ENCODE assay signal across 2 cellular contexts in the genomic region with DNA sequence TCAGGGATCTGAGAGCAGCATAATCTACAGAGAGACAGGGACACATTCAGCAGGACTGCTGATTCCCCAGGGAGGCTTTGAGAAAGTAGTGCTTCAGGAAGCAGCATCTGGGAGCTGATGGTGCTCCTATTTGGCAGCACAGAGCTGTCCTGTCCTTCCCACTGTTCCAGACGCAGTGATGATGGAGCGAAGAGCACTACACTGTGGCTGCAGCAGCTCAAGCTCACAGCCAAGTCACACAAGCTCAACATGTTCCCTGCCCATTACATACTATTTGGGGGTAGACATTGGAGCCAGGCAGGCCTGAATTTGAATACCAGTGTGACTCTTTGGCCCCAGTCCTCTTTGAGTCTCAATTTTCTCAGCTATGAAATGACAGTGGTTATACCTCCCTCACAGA.
TF ChIP-seq lines count a peak whose summit lies in the region.

No MANE protein-coding gene starts in this region.

TF ChIP-seq in K562, 482 proteins besides CTCF, POLR2A, EP300 and RAD21:
- TF ChIP-seq, protein P1, sequence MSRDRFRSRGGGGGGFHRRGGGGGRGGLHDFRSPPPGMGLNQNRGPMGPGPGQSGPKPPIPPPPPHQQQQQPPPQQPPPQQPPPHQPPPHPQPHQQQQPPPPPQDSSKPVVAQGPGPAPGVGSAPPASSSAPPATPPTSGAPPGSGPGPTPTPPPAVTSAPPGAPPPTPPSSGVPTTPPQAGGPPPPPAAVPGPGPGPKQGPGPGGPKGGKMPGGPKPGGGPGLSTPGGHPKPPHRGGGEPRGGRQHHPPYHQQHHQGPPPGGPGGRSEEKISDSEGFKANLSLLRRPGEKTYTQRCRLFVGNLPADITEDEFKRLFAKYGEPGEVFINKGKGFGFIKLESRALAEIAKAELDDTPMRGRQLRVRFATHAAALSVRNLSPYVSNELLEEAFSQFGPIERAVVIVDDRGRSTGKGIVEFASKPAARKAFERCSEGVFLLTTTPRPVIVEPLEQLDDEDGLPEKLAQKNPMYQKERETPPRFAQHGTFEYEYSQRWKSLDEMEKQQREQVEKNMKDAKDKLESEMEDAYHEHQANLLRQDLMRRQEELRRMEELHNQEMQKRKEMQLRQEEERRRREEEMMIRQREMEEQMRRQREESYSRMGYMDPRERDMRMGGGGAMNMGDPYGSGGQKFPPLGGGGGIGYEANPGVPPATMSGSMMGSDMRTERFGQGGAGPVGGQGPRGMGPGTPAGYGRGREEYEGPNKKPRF (IDR thresholded peaks at IDR 0.05; ENCODE audit: low read depth, low read length): no peak
- TF ChIP-seq SRSF1 (IDR thresholded peaks at IDR 0.05; ENCODE audit: low read depth, low read length): no peak
- TF ChIP-seq ZNF76 (CRISPR knock-in tag; IDR thresholded peaks at IDR 0.05; ENCODE audit: borderline replicate concordance): no peak
- TF ChIP-seq NEUROD1 (IDR thresholded peaks at IDR 0.05; ENCODE audit: borderline replicate concordance, low read depth, low read length, partially characterized antibody): no peak
- TF ChIP-seq STAG1 (CRISPR knock-in tag; IDR thresholded peaks at IDR 0.05; ENCODE audit: borderline replicate concordance): no peak
- TF ChIP-seq ZBTB8A (IDR thresholded peaks at IDR 0.05; ENCODE audit: partially characterized antibody): no peak
- no peak for TF ChIP-seq BRCA1 (IDR thresholded peaks at IDR 0.05)
- TF ChIP-seq BRCA1 (CRISPR knock-in tag; IDR thresholded peaks at IDR 0.05): no peak
- TF ChIP-seq, protein P2, sequence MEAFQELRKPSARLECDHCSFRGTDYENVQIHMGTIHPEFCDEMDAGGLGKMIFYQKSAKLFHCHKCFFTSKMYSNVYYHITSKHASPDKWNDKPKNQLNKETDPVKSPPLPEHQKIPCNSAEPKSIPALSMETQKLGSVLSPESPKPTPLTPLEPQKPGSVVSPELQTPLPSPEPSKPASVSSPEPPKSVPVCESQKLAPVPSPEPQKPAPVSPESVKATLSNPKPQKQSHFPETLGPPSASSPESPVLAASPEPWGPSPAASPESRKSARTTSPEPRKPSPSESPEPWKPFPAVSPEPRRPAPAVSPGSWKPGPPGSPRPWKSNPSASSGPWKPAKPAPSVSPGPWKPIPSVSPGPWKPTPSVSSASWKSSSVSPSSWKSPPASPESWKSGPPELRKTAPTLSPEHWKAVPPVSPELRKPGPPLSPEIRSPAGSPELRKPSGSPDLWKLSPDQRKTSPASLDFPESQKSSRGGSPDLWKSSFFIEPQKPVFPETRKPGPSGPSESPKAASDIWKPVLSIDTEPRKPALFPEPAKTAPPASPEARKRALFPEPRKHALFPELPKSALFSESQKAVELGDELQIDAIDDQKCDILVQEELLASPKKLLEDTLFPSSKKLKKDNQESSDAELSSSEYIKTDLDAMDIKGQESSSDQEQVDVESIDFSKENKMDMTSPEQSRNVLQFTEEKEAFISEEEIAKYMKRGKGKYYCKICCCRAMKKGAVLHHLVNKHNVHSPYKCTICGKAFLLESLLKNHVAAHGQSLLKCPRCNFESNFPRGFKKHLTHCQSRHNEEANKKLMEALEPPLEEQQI (IDR thresholded peaks at IDR 0.05): no peak
- no peak for TF ChIP-seq HNRNPUL1 (IDR thresholded peaks at IDR 0.05; ENCODE audit: low read length)
TF ChIP-seq in K562: peak in this region for 0.

TF ChIP-seq in HEK293T, 16 proteins besides CTCF, POLR2A, EP300 and RAD21:
- TF ChIP-seq SP1 (IDR thresholded peaks at IDR 0.05) (no peak), SUZ12 (IDR thresholded peaks at IDR 0.05) (no peak), ARNT (IDR thresholded peaks at IDR 0.05) (no peak), L3MBTL2 (conservative IDR thresholded peaks at IDR 0.05) (no peak), FOXM1 (IDR thresholded peaks at IDR 0.05; ENCODE audit: borderline replicate concordance) (no peak), ELF4 (IDR thresholded peaks at IDR 0.05) (no peak), HDGF (IDR thresholded peaks at IDR 0.05; ENCODE audit: borderline replicate concordance) (no peak), FOXK2 (IDR thresholded peaks at IDR 0.05) (no peak), TARDBP (IDR thresholded peaks at IDR 0.05) (no peak), FOXA1 (IDR thresholded peaks at IDR 0.05) (no peak)
